15 cellular contexts compared by ENCODE assay signal in genomic region chr15:33955945-33956344, GRCh38.
DNase-seq lines count a peak whose midpoint lies in the region; ATAC-seq and TF ChIP-seq lines count a peak whose summit lies in the region.
"Had no signal": no experiment of that assay in that cellular context is flagged by ENCODE, and none has a peak within 500 bp of the region (broad histone marks: within the 10 kb centered on the region; RNA-seq: fewer than 3 reads in every experiment).

No MANE protein-coding gene starts in this region.

- no peak overlapping the region for H3K4me3 Mint-ChIP-seq in nephron progenitor cell
- H3K4me3 Mint-ChIP-seq: H9 had no signal

- H3K36me3 Mint-ChIP-seq in nephron progenitor cell (ENCODE audit: low read depth): no peaks in the 10 kb centered on the region

- H3K27ac Mint-ChIP-seq in nephron progenitor cell: no peak overlapping the region
- H3K27ac Mint-ChIP-seq: H9 had no signal

- ATAC-seq in GM19397 (IDR thresholded peaks at IDR 0.05; ENCODE audit: unreplicated experiment): no peak
- ATAC-seq: lower lobe of right lung, SK-N-SH treated with all-trans-retinoic acid at 6 μM for 48 hours had no signal

- H3K9me3 Mint-ChIP-seq in nephron progenitor cell: peaks cover 14% of the 10 kb centered on the region

- peaks cover 5% of the 10 kb centered on the region for H3K4me1 Mint-ChIP-seq in nephron progenitor cell

- DNase-seq in DMS 273 treated with DMSO at 0.1 percent for 48 hours (lab: John Stamatoyannopoulos, UW) (peak; percentile 7), NCI-H2029 treated with DMSO at 0.1 percent for 48 hours (lab: John Stamatoyannopoulos, UW) (peak; percentile 47), SHP77 (lab: John Stamatoyannopoulos, UW) (peak; percentile 72 to 92), left kidney (ENCODE audit: low read depth, low spot score) (peak; percentile 68), NCI-H1105 (lab: John Stamatoyannopoulos, UW) (no peak), nephron progenitor cell (no peak)
- DNase-seq: activated CD4-positive, alpha-beta T cell treated with anti-CD3 and anti-CD28 coated beads for 1 hour; brain microvascular endothelial cell; H9; lower lobe of right lung; NCI-H1436 treated with DMSO at 0.1 percent for 48 hours; NK-92 treated with Interleukin-12 subunit alpha and Interleukin-12 subunit beta, amount 100 ng/mL, for 24 hours; stimulated activated naive CD8-positive, alpha-beta T cell treated with anti-CD3 and anti-CD28 coated beads, Interleukin-15, Interleukin-2, amounts not matched to agents 100 U/mL and 50 U/mL, for 24 hours had no signal

- TF ChIP-seq CTCF in nephron progenitor cell (IDR thresholded peaks at IDR 0.05): no peak

- no peaks in the 10 kb centered on the region for H3K27me3 Mint-ChIP-seq in nephron progenitor cell (ENCODE audit: low read depth, poor library complexity)

Comparison
In these comparisons a context has a peak if more than half of its experiments do, and no peak if none do; other contexts are left out.
1. DNase-seq: peak in DMS 273 treated with DMSO at 0.1 percent for 48 hours (single experiment), NCI-H2029 treated with DMSO at 0.1 percent for 48 hours (single experiment), SHP77 (2 of 2) and left kidney (single experiment); none in NCI-H1105 (single experiment) and nephron progenitor cell (single experiment).